In the genomic region with DNA sequence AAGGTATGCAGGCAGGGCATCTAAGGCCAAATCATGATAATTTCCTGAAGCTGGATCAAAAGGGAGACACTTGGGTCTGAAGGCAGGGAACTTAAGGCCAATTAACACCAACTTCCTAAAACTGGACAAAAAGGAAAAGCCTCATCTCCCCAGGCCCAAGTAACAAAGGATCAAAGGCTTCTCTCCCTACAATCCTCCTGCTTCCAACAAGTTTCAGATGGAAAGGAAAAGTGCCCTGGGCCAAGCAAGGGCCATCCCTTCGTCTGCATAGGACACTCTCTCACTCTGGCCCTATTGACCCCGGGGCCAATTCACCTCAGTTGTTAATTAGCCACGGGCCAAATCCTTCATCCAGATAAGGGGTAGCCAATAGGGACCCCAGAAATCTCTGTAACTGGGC, we compare ENCODE assay signal across 18 cellular contexts.
A peak's percentile ranks its signal among the peaks of the same experiment; 100 is the strongest.
DNase-seq lines count a peak whose midpoint lies in the region; ATAC-seq and TF ChIP-seq lines count a peak whose summit lies in the region.
"Had no signal": no experiment of that assay in that cellular context is flagged by ENCODE, and none has a peak within 500 bp of the region (broad histone marks: within the 10 kb centered on the region; RNA-seq: fewer than 3 reads in every experiment).

No MANE protein-coding gene starts in this region.

- H2AFZ ChIP-seq in mammary epithelial cell (ENCODE audit: low read depth, low read length) = peak overlapping the region; percentile 2

- dilution Hi-C loops in mammary epithelial cell (cut with HindIII; ENCODE audit: low sequenced_read_pairs) = no loop called here

- no peak overlapping the region for H3K27ac ChIP-seq in mammary epithelial cell (ENCODE audit: insufficient read depth, low read depth, low read length)
- H3K27ac ChIP-seq: 22Rv1, A549, C4-2B had no signal

- POLR2A ChIA-PET in MCF 10A (lab: Yijun Ruan, JAX) = no interaction called here

- DNase-seq in mammary epithelial cell = no peak
- DNase-seq in MCF 10A (ENCODE audit: unreplicated experiment) = no peak
- peak; percentile 4 for DNase-seq in UCSD-AML1 (lab: John Stamatoyannopoulos, UW; ENCODE audit: unreplicated experiment)
- DNase-seq in NK-92 (lab: John Stamatoyannopoulos, UW; ENCODE audit: unreplicated experiment) = no peak
- DNase-seq in activated effector memory CD4-positive, alpha-beta T cell treated with Interleukin-2 at 50 U/mL for 16 hours = no peak
- DNase-seq: AML-193; CD4-positive, alpha-beta T cell; DMS153; DMS79; GF-D8; H9; Karpas-422 had no signal

- TF ChIP-seq CTCF in mammary epithelial cell (conservative IDR thresholded peaks at IDR 0.05 in 1 of 2, IDR thresholded peaks at IDR 0.05 in 1 of 2; ENCODE audit: extremely low read depth in 1 of 2, insufficient read depth in 1 of 2, low read depth in 1 of 2, low read length in 2 of 2) (no peak), MCF 10A (IDR thresholded peaks at IDR 0.05; ENCODE audit: unreplicated experiment) (no peak)

- in situ Hi-C loops in mammary epithelial cell (cut with MboI; ENCODE audit: low sequenced_read_pairs in 2 of 2) = no loop called here

- BruUV-seq in mammary epithelial cell (replicated peaks; lab: Mats Ljungman, UMichigan) (no TSS peak), MCF 10A (replicated peaks; lab: Mats Ljungman, UMichigan) (no TSS peak)

- no peak overlapping the region for H3K4me3 Mint-ChIP-seq in MCF 10A (ENCODE audit: unreplicated experiment)
- H3K4me3 Mint-ChIP-seq: CD4-positive, alpha-beta T cell; H9; IgD-negative memory B cell had no signal

- CTCF ChIA-PET in mammary epithelial cell (lab: Charles Lee; ENCODE audit: low non-redundant PET) = no interaction called here
- CTCF ChIA-PET in MCF 10A (lab: Yijun Ruan, JAX) = no interaction called here

- H4K20me1 ChIP-seq in mammary epithelial cell (ENCODE audit: insufficient read depth, low read length) = no peaks in the 10 kb centered on the region

- H3K9me3 ChIP-seq in mammary epithelial cell (replicated peaks; ENCODE audit: insufficient read depth, low read length) = no peaks in the 10 kb centered on the region
- H3K9me3 ChIP-seq: A549 had no signal

- no peaks in the 10 kb centered on the region for H3K36me3 ChIP-seq in mammary epithelial cell (ENCODE audit: insufficient read depth, low read length)

- no peak overlapping the region for H3K27ac Mint-ChIP-seq in MCF 10A (ENCODE audit: low read depth, unreplicated experiment)
- H3K27ac Mint-ChIP-seq: CD4-positive, alpha-beta T cell; H9; IgD-negative memory B cell had no signal

- no peak overlapping the region for H3K4me2 ChIP-seq in mammary epithelial cell (ENCODE audit: insufficient read depth, low read depth, low read length)
- H3K4me2 ChIP-seq: A549 had no signal

- H3K9ac ChIP-seq in mammary epithelial cell (ENCODE audit: insufficient read depth, low read length) = no peak overlapping the region

- peak; percentile 25 for ATAC-seq in HG02885 (IDR thresholded peaks at IDR 0.05; ENCODE audit: poor library complexity, unreplicated experiment)
- ATAC-seq in HG02852 (IDR thresholded peaks at IDR 0.05; ENCODE audit: unreplicated experiment) = no peak
- ATAC-seq: A549 had no signal

- no peaks in the 10 kb centered on the region for H3K4me1 ChIP-seq in mammary epithelial cell (ENCODE audit: insufficient read depth, low read length)
- H3K4me1 ChIP-seq: A549 had no signal

- no peak overlapping the region for H3K4me3 ChIP-seq in mammary epithelial cell (replicated peaks in 1 of 3; ENCODE audit: insufficient read depth in 1 of 3, low read depth in 2 of 3, low read length in 3 of 3)
- H3K4me3 ChIP-seq: A549 had no signal

- no peaks in the 10 kb centered on the region for H3K9me3 Mint-ChIP-seq in MCF 10A (ENCODE audit: unreplicated experiment)
- H3K9me3 Mint-ChIP-seq: H9 had no signal

- no peaks in the 10 kb centered on the region for H3K36me3 Mint-ChIP-seq in MCF 10A (ENCODE audit: insufficient read depth, unreplicated experiment)
- H3K36me3 Mint-ChIP-seq: IgD-negative memory B cell had no signal

- no peaks in the 10 kb centered on the region for H3K27me3 ChIP-seq in mammary epithelial cell (ENCODE audit: insufficient read depth, low read length)

- H3K4me1 Mint-ChIP-seq in MCF 10A (ENCODE audit: insufficient read depth, unreplicated experiment) = no peaks in the 10 kb centered on the region
- H3K4me1 Mint-ChIP-seq: H9 had no signal

- no peaks in the 10 kb centered on the region for H3K27me3 Mint-ChIP-seq in MCF 10A (ENCODE audit: insufficient read depth, unreplicated experiment)
- H3K27me3 Mint-ChIP-seq: CD4-positive, alpha-beta T cell; IgD-negative memory B cell had no signal

- no peaks in the 10 kb centered on the region for H3K79me2 ChIP-seq in mammary epithelial cell (ENCODE audit: insufficient read depth, low read length)

- intact Hi-C loops in mammary epithelial cell (cut with micrococcal nuclease) (no loop called here), MCF 10A (cut with micrococcal nuclease) (no loop called here)

- no CpG with 5 or more reads among the region's 3 CpGs for WGBS in mammary epithelial cell (ENCODE audit: low coverage, missing lambda C conversion rate)
